ENCODE assay signal across 15 cellular contexts in genomic region chr6:75747371-75747984, GRCh38. TPM values are rescaled to one million over a fixed set of nuclear protein-coding genes. Genes with fewer than 3 reads are reported as not detected.
DNase-seq lines count a peak whose midpoint lies in the region; ATAC-seq and TF ChIP-seq lines count a peak whose summit lies in the region.
"Had no signal": no experiment of that assay in that cellular context is flagged by ENCODE, and none has a peak within 500 bp of the region (broad histone marks: within the 10 kb centered on the region; RNA-seq: fewer than 3 reads in every experiment).

No MANE protein-coding gene starts in this region.

- no peaks in the 10 kb centered on the region for H3K36me3 ChIP-seq in HEK293 (ENCODE audit: control insufficient read depth in 2 of 2, insufficient read depth in 1 of 2, low read length in 2 of 2)
- no peaks in the 10 kb centered on the region for H3K36me3 ChIP-seq in naive thymus-derived CD4-positive, alpha-beta T cell (ENCODE audit: control insufficient read depth in 2 of 3, insufficient read depth in 3 of 3, low read length in 3 of 3)

- no peak overlapping the region for H3K27ac Mint-ChIP-seq in CD4-positive, alpha-beta T cell
- H3K27ac Mint-ChIP-seq in activated T-helper 2 cell treated with anti-CD3 and anti-CD28 coated beads, Interferon-gamma antibody, Interleukin-2, Interleukin-4, amounts not matched to agents 10 μg/mL and 5 μg/mL and 100 μg/mL, durations not matched to agents 14 hours and 24 hours and 36 hours, result no peak overlapping the region
- no peak overlapping the region for H3K27ac Mint-ChIP-seq in naive thymus-derived CD4-positive, alpha-beta T cell
- H3K27ac Mint-ChIP-seq: activated naive CD4-positive, alpha-beta T cell treated with anti-CD3 and anti-CD28 coated beads, Interleukin-2, amount 10 ng/mL, durations not matched to agents 7 days and 5 days had no signal

- H3K9me3 ChIP-seq in CD4-positive, alpha-beta T cell (ENCODE audit: control insufficient read depth, low read length), result no peaks in the 10 kb centered on the region
- no peaks in the 10 kb centered on the region for H3K9me3 ChIP-seq in HEK293 (ENCODE audit: control insufficient read depth, insufficient read depth, low read depth, low read length)
- no peaks in the 10 kb centered on the region for H3K9me3 ChIP-seq in naive thymus-derived CD4-positive, alpha-beta T cell (ENCODE audit: control insufficient read depth in 2 of 3, low read length in 3 of 3)
- H3K9me3 ChIP-seq: psoas muscle had no signal

- H3K4me1 Mint-ChIP-seq in CD4-positive, alpha-beta T cell (ENCODE audit: low read depth), result peaks cover 10% of the 10 kb centered on the region
- H3K4me1 Mint-ChIP-seq in activated T-helper 2 cell treated with anti-CD3 and anti-CD28 coated beads, Interferon-gamma antibody, Interleukin-2, Interleukin-4, amounts not matched to agents 10 μg/mL and 5 μg/mL and 100 μg/mL, durations not matched to agents 14 hours and 24 hours and 36 hours (ENCODE audit: low read depth), result peaks cover 9% of the 10 kb centered on the region
- peaks cover 0 to 16% (median 11%) of the 10 kb centered on the region in 7 donors for H3K4me1 Mint-ChIP-seq in naive thymus-derived CD4-positive, alpha-beta T cell

- no peaks in the 10 kb centered on the region for H3K9me3 Mint-ChIP-seq in CD4-positive, alpha-beta T cell
- H3K9me3 Mint-ChIP-seq in activated T-helper 2 cell treated with anti-CD3 and anti-CD28 coated beads, Interferon-gamma antibody, Interleukin-2, Interleukin-4, amounts not matched to agents 10 μg/mL and 5 μg/mL and 100 μg/mL, durations not matched to agents 14 hours and 24 hours and 36 hours, result no peaks in the 10 kb centered on the region
- no peaks in the 10 kb centered on the region for H3K9me3 Mint-ChIP-seq in naive thymus-derived CD4-positive, alpha-beta T cell
- H3K9me3 Mint-ChIP-seq: activated naive CD4-positive, alpha-beta T cell treated with anti-CD3 and anti-CD28 coated beads, Interleukin-2, amount 10 ng/mL, durations not matched to agents 7 days and 5 days had no signal

- ATAC-seq in CD4-positive, alpha-beta T cell (ENCODE audit: poor library complexity), result no peak
- no peak for ATAC-seq in naive thymus-derived CD4-positive, alpha-beta T cell
- ATAC-seq in GM19328 (IDR thresholded peaks at IDR 0.05; ENCODE audit: unreplicated experiment) (no peak), HG03025 (IDR thresholded peaks at IDR 0.05; ENCODE audit: low FRiP score, unreplicated experiment) (no peak)
- ATAC-seq: psoas muscle had no signal

- peak overlapping the region; percentile 49 for H3K4me3 Mint-ChIP-seq in CD4-positive, alpha-beta T cell
- peak overlapping the region; percentile 14 for H3K4me3 Mint-ChIP-seq in activated T-helper 2 cell treated with anti-CD3 and anti-CD28 coated beads, Interferon-gamma antibody, Interleukin-2, Interleukin-4, amounts not matched to agents 10 μg/mL and 5 μg/mL and 100 μg/mL, durations not matched to agents 14 hours and 24 hours and 36 hours (ENCODE audit: low read depth)
- H3K4me3 Mint-ChIP-seq in naive thymus-derived CD4-positive, alpha-beta T cell, result peak overlapping the region in 6 of 10 donors; percentile 3 to 87 (median 25)

- no peak overlapping the region for H3K27ac ChIP-seq in CD4-positive, alpha-beta T cell (ENCODE audit: low read depth, low read length)
- no peak overlapping the region for H3K27ac ChIP-seq in HEK293 (ENCODE audit: extremely low read depth, low read depth, low read length)
- no peak overlapping the region for H3K27ac ChIP-seq in naive thymus-derived CD4-positive, alpha-beta T cell (ENCODE audit: low read depth, low read length)
- H3K27ac ChIP-seq: psoas muscle had no signal

- TF ChIP-seq CTCF in CD4-positive, alpha-beta T cell (IDR thresholded peaks at IDR 0.05), result no peak
- TF ChIP-seq CTCF in HEK293 (tag by site-specific recombination; IDR thresholded peaks at IDR 0.05) (no peak), GM13976 (IDR thresholded peaks at IDR 0.05; ENCODE audit: borderline replicate concordance, control extremely low read depth, extremely low read depth, insufficient read depth, missing control alignments) (no peak)

- DNase-seq in CD4-positive, alpha-beta T cell, result no peak
- no peak for DNase-seq in activated T-helper 2 cell treated with anti-CD3 and anti-CD28 coated beads, Interferon-gamma antibody, Interleukin-2, Interleukin-4, amounts not matched to agents 10 μg/mL and 5 μg/mL and 100 μg/mL, durations not matched to agents 14 hours and 24 hours and 36 hours (ENCODE audit: low spot score)
- DNase-seq in naive thymus-derived CD4-positive, alpha-beta T cell, result no peak
- no peak for DNase-seq in GM13976 (ENCODE audit: low spot score)
- DNase-seq in NOMO-1 (lab: John Stamatoyannopoulos, UW; ENCODE audit: unreplicated experiment in 2 of 2), result no peak
- DNase-seq: activated naive CD4-positive, alpha-beta T cell treated with anti-CD3 and anti-CD28 coated beads, Interleukin-2, amount 10 ng/mL, durations not matched to agents 7 days and 5 days; cerebellar nuclear complex; hippocampal formation; psoas muscle; stimulated activated CD4-positive, alpha-beta T cell treated with anti-CD3 and anti-CD28 coated beads, Interleukin-4, amount 100 ng/mL, for 1 hour; stimulated activated naive CD4-positive, alpha-beta T cell treated with Interleukin-2 at 50 U/mL for 16 hours; T-helper 2 cell had no signal

- intact Hi-C loops in CD4-positive, alpha-beta T cell (cut with DNase I, micrococcal nuclease), result no loop called here
- intact Hi-C loops in activated T-helper 2 cell treated with anti-CD3 and anti-CD28 coated beads, Interferon-gamma antibody, Interleukin-2, Interleukin-4, amounts not matched to agents 10 μg/mL and 5 μg/mL and 100 μg/mL, durations not matched to agents 14 hours and 24 hours and 36 hours (cut with micrococcal nuclease), result no loop called here
- intact Hi-C loops in naive thymus-derived CD4-positive, alpha-beta T cell (cut with micrococcal nuclease), result no loop called here

- H3K4me1 ChIP-seq in HEK293 (ENCODE audit: control insufficient read depth, insufficient read depth, low read length), result peaks cover 18% of the 10 kb centered on the region
- H3K4me1 ChIP-seq in naive thymus-derived CD4-positive, alpha-beta T cell (ENCODE audit: control insufficient read depth in 2 of 2, insufficient read depth in 2 of 2, low read length in 2 of 2), result no peaks in the 10 kb centered on the region
- H3K4me1 ChIP-seq: psoas muscle had no signal

- CTCF ChIA-PET in CD4-positive, alpha-beta T cell (lab: Charles Lee), result no interaction called here
- CTCF ChIA-PET in HEK293 (lab: Yijun Ruan, JAX), result no interaction called here
- CTCF ChIA-PET in naive thymus-derived CD4-positive, alpha-beta T cell (lab: Charles Lee), result no interaction called here

- H3K4me3 ChIP-seq in HEK293 (ENCODE audit: low read depth, low read length), result no peak overlapping the region
- H3K4me3 ChIP-seq in naive thymus-derived CD4-positive, alpha-beta T cell (ENCODE audit: low read length), result no peak overlapping the region

- in situ Hi-C loops in GM13976 (cut with MboI; ENCODE audit: low sequenced_read_pairs, unreplicated experiment), result no loop called here

- POLR2A ChIA-PET in CD4-positive, alpha-beta T cell (lab: Charles Lee), result no interaction called here
- POLR2A ChIA-PET in HEK293 (lab: Yijun Ruan, JAX), result no interaction called here
- POLR2A ChIA-PET in naive thymus-derived CD4-positive, alpha-beta T cell (lab: Charles Lee), result no interaction called here

- H3K27me3 Mint-ChIP-seq in CD4-positive, alpha-beta T cell, result peaks cover 73% of the 10 kb centered on the region
- H3K27me3 Mint-ChIP-seq in activated T-helper 2 cell treated with anti-CD3 and anti-CD28 coated beads, Interferon-gamma antibody, Interleukin-2, Interleukin-4, amounts not matched to agents 10 μg/mL and 5 μg/mL and 100 μg/mL, durations not matched to agents 14 hours and 24 hours and 36 hours (ENCODE audit: low read depth), result peaks cover 57% of the 10 kb centered on the region
- H3K27me3 Mint-ChIP-seq in naive thymus-derived CD4-positive, alpha-beta T cell, result peaks cover 42 to 69% (median 64%) of the 10 kb centered on the region in 5 donors

- peaks cover 55% of the 10 kb centered on the region for H3K27me3 ChIP-seq in CD4-positive, alpha-beta T cell (ENCODE audit: control insufficient read depth, insufficient read depth, low read length)
- peaks cover 0 to 9% of the 10 kb centered on the region in 2 donors for H3K27me3 ChIP-seq in naive thymus-derived CD4-positive, alpha-beta T cell (ENCODE audit: control insufficient read depth in 2 of 2, insufficient read depth in 2 of 2, low read length in 2 of 2)

- H3K36me3 Mint-ChIP-seq in CD4-positive, alpha-beta T cell (ENCODE audit: low read depth), result peaks cover 5% of the 10 kb centered on the region
- H3K36me3 Mint-ChIP-seq in activated T-helper 2 cell treated with anti-CD3 and anti-CD28 coated beads, Interferon-gamma antibody, Interleukin-2, Interleukin-4, amounts not matched to agents 10 μg/mL and 5 μg/mL and 100 μg/mL, durations not matched to agents 14 hours and 24 hours and 36 hours (ENCODE audit: low read depth), result peaks cover 3% of the 10 kb centered on the region
- peaks cover 0 to 9% (median 0%) of the 10 kb centered on the region in 5 donors for H3K36me3 Mint-ChIP-seq in naive thymus-derived CD4-positive, alpha-beta T cell
- H3K36me3 Mint-ChIP-seq: activated naive CD4-positive, alpha-beta T cell treated with anti-CD3 and anti-CD28 coated beads, Interleukin-2, amount 10 ng/mL, durations not matched to agents 7 days and 5 days had no signal

TF ChIP-seq in HEK293, 187 proteins besides CTCF, POLR2A, EP300 and RAD21 (continues in another document):
- TF ChIP-seq ZNF777 (tag by site-specific recombination; IDR thresholded peaks at IDR 0.05; ENCODE audit: borderline replicate concordance) (no peak), OSR2 (tag by site-specific recombination; IDR thresholded peaks at IDR 0.05) (0 out of 2 replicates have a peak, but pooled peaks have one; percentile 14), ZNF211 (tag by site-specific recombination; IDR thresholded peaks at IDR 0.05; ENCODE audit: low read depth) (no peak), ZXDB (tag by site-specific recombination; IDR thresholded peaks at IDR 0.05) (peak; percentile 16; the same call in 1 of the 2 replicates), ZNF555 (tag by site-specific recombination; conservative IDR thresholded peaks at IDR 0.05) (no peak)

RNA-seq across cellular contexts. Expression of gene MYO6, which starts 1.6 kb away (rescaled TPM):
- 1 to 10 TPM in 1 of 2 experiments, under 1 TPM in 1; 0.85 to 1.1 TPM for total RNA-seq in CD4-positive, alpha-beta T cell
- total RNA-seq in activated T-helper 2 cell treated with anti-CD3 and anti-CD28 coated beads, Interferon-gamma antibody, Interleukin-2, Interleukin-4, amounts not matched to agents 10 μg/mL and 5 μg/mL and 100 μg/mL, durations not matched to agents 14 hours and 24 hours and 36 hours, result 0.41 and 0.60 TPM in 2 replicates
- 1 to 10 TPM in 2 of 5 experiments, under 1 TPM in 3; 0.34 to 3.1 (median 0.94) TPM for total RNA-seq in naive thymus-derived CD4-positive, alpha-beta T cell
- under 1 TPM; 0.27 to 0.99 TPM for polyA plus RNA-seq in naive thymus-derived CD4-positive, alpha-beta T cell
